ENCODE assay signal across 18 cellular contexts in genomic region chr6:106870824-106871300, GRCh38.
DNase-seq lines count a peak whose midpoint lies in the region; ATAC-seq, FAIRE-seq and TF ChIP-seq lines count a peak whose summit lies in the region.
"Had no signal": no experiment of that assay in that cellular context is flagged by ENCODE, and none has a peak within 500 bp of the region (broad histone marks: within the 10 kb centered on the region; RNA-seq: fewer than 3 reads in every experiment).

No MANE protein-coding gene starts in this region.

- TF ChIP-seq CTCF in fibroblast of pulmonary artery (IDR thresholded peaks at IDR 0.05; ENCODE audit: low read length, missing control alignments) (no peak), pancreas (IDR thresholded peaks at IDR 0.05) (no peak)

- no peaks in the 10 kb centered on the region for H3K36me3 ChIP-seq in pancreas
- H3K36me3 ChIP-seq: thyroid gland had no signal

- no peaks in the 10 kb centered on the region for H3K4me1 Mint-ChIP-seq in effector memory CD8-positive, alpha-beta T cell (ENCODE audit: low read depth in 2 of 2)
- H3K4me1 Mint-ChIP-seq: CD4-positive, CD25-positive, alpha-beta regulatory T cell; stimulated activated naive B cell treated with anti-CD40 and anti-IgM and Interleukin-4, amounts not matched to agents 10 μg/mL and 1 μg/mL and 100 μg/mL, for 72 hours had no signal

- no peaks in the 10 kb centered on the region for H3K27me3 ChIP-seq in pancreas
- H3K27me3 ChIP-seq: thyroid gland had no signal

- H3K4me3 ChIP-seq in fibroblast of pulmonary artery (replicated peaks; ENCODE audit: low read depth, low read length) (no peak overlapping the region), pancreas (no peak overlapping the region)
- H3K4me3 ChIP-seq: coronary artery, thyroid gland had no signal

- FAIRE-seq in RCC 7860 (lab: Jason Lieb, UNC), result no peak
- no peak for FAIRE-seq in pancreas (lab: Jason Lieb, UNC)
- FAIRE-seq: HTR-8/SVneo had no signal

- WGBS in pancreas, 2 donors, result 12 to 23% methylated on average over 3 of the region's 3 CpGs

- peak overlapping the region in 2 of 4 donors; percentile 37 to 51 for H3K27ac ChIP-seq in pancreas
- H3K27ac ChIP-seq: coronary artery had no signal

- H3K9me3 ChIP-seq in pancreas, result no peaks in the 10 kb centered on the region
- H3K9me3 ChIP-seq: thyroid gland had no signal

- H3K27ac Mint-ChIP-seq in effector memory CD8-positive, alpha-beta T cell, result no peak overlapping the region
- H3K27ac Mint-ChIP-seq: CD4-positive, CD25-positive, alpha-beta regulatory T cell; memory B cell; natural killer cell treated with Interleukin-12 subunit alpha and Interleukin-12 subunit beta and Interleukin-15 and Interleukin-18, amount 100 ng/mL, for 72 hours; stimulated activated naive B cell treated with anti-CD40 and anti-IgM and Interleukin-4, amounts not matched to agents 10 μg/mL and 1 μg/mL and 100 μg/mL, for 72 hours had no signal

- peak; percentile 36 for DNase-seq in EH (ENCODE audit: low read depth)
- peak; percentile 96 for DNase-seq in RCC 7860 (ENCODE audit: low spot score)
- peak; percentile 47 for DNase-seq in fibroblast of pulmonary artery (ENCODE audit: low read depth)
- no peak for DNase-seq in pancreas
- no peak for DNase-seq in stimulated activated CD4-positive, alpha-beta T cell treated with anti-CD3 and anti-CD28 coated beads, Interleukin-4, amount 100 ng/mL, for 24 hours
- DNase-seq in KG1 (lab: John Stamatoyannopoulos, UW), result no peak
- DNase-seq in effector memory CD8-positive, alpha-beta T cell, result no peak
- no peak for DNase-seq in foreskin melanocyte
- DNase-seq: activated naive CD4-positive, alpha-beta T cell treated with anti-CD3 and anti-CD28 coated beads, Interleukin-2, amount 50 U/mL, for 16 hours; CD4-positive, CD25-positive, alpha-beta regulatory T cell; NCI-H1417 treated with DMSO at 0.1 percent for 48 hours; RPMI8226; stimulated activated naive B cell treated with anti-CD40 and anti-IgM and Interleukin-4, amounts not matched to agents 10 μg/mL and 1 μg/mL and 100 μg/mL, for 72 hours; thyroid gland had no signal

- peaks cover 0 to 16% (median 5%) of the 10 kb centered on the region in 3 donors for H3K4me1 ChIP-seq in pancreas
- H3K4me1 ChIP-seq: thyroid gland had no signal

- no peak overlapping the region for H3K4me3 Mint-ChIP-seq in effector memory CD8-positive, alpha-beta T cell
- H3K4me3 Mint-ChIP-seq: CD4-positive, CD25-positive, alpha-beta regulatory T cell; memory B cell; natural killer cell treated with Interleukin-12 subunit alpha and Interleukin-12 subunit beta and Interleukin-15 and Interleukin-18, amount 100 ng/mL, for 72 hours; stimulated activated naive B cell treated with anti-CD40 and anti-IgM and Interleukin-4, amounts not matched to agents 10 μg/mL and 1 μg/mL and 100 μg/mL, for 72 hours had no signal

- no peaks in the 10 kb centered on the region for H3K27me3 Mint-ChIP-seq in effector memory CD8-positive, alpha-beta T cell
- H3K27me3 Mint-ChIP-seq: memory B cell; stimulated activated naive B cell treated with anti-CD40 and anti-IgM and Interleukin-4, amounts not matched to agents 10 μg/mL and 1 μg/mL and 100 μg/mL, for 72 hours had no signal

- intact Hi-C loops in pancreas (cut with DNase I), result no loop called here

- H3K9me3 Mint-ChIP-seq in effector memory CD8-positive, alpha-beta T cell, result no peaks in the 10 kb centered on the region
- H3K9me3 Mint-ChIP-seq: natural killer cell treated with Interleukin-12 subunit alpha and Interleukin-12 subunit beta and Interleukin-15 and Interleukin-18, amount 100 ng/mL, for 72 hours had no signal

- no peaks in the 10 kb centered on the region for H3K36me3 Mint-ChIP-seq in effector memory CD8-positive, alpha-beta T cell (ENCODE audit: insufficient read depth)
- H3K36me3 Mint-ChIP-seq: CD4-positive, CD25-positive, alpha-beta regulatory T cell; natural killer cell treated with Interleukin-12 subunit alpha and Interleukin-12 subunit beta and Interleukin-15 and Interleukin-18, amount 100 ng/mL, for 72 hours; stimulated activated naive B cell treated with anti-CD40 and anti-IgM and Interleukin-4, amounts not matched to agents 10 μg/mL and 1 μg/mL and 100 μg/mL, for 72 hours had no signal

- ATAC-seq in pancreas, result peak; percentile 62 to 78 (median 76)
- no peak for ATAC-seq in effector memory CD8-positive, alpha-beta T cell (replicated peaks)
- ATAC-seq: natural killer cell treated with Interleukin-12 subunit alpha and Interleukin-12 subunit beta and Interleukin-15 and Interleukin-18, amount 100 ng/mL, for 72 hours; stimulated activated naive B cell treated with anti-CD40 and anti-IgM and Interleukin-4, amounts not matched to agents 10 μg/mL and 1 μg/mL and 100 μg/mL, for 72 hours had no signal

Comparison
In these comparisons a context has a peak if more than half of its experiments do, and no peak if none do; other contexts are left out.
1. DNase-seq: peak in EH (single experiment), RCC 7860 (single experiment) and fibroblast of pulmonary artery (single experiment); none in pancreas (0 of 6), stimulated activated CD4-positive, alpha-beta T cell treated with anti-CD3 and anti-CD28 coated beads, Interleukin-4, amount 100 ng/mL, for 24 hours (single experiment), KG1 (single experiment), effector memory CD8-positive, alpha-beta T cell (0 of 3) and foreskin melanocyte (single experiment).